26 cellular contexts compared by ENCODE assay signal in the genomic region with DNA sequence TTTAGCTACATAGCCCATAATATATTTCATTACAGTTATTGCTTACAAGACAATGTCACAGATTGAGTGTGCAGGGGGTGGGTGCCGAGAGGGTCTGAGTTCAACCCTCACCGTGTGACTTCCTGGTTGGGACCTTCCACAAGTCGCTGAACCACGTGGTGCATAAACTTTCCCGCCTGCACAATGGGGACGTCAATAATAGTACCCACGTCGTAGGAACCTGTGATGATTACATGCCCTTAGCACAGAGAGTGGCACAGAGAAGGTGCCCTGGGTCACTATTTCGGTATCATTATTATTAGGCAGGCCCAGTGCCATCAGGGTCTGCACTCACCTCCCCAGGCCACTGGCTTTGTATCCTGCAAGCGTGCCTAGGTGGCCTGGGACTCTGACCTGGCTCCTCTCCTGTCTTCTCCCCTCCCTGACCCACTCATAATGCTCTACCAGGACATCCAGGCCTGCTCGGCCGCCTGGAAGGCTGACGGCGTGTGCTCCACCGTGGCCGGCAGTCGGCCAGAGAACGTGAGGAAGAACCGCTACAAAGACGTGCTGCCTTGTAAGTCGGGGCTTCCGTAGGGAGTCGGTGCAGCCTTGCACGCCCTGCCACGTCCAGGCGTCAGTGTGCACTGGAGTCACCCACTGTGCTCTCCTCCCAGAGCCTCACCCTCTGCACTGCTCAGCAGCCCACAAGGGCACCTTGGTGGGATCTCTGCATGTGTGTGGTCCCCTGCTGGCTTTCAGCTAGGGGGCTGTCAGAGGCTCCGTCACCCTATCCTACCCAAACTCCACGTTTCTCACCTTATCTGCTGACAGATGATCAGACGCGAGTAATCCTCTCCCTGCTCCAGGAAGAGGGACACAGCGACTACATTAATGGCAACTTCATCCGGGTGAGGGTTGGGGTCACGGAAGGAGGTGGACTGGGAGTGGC.
"Had no signal": no experiment of that assay in that cellular context is flagged by ENCODE, and none has a peak within 500 bp of the region (broad histone marks: within the 10 kb centered on the region; RNA-seq: fewer than 3 reads in every experiment).

No MANE protein-coding gene starts in this region.

- H3K4me3 Mint-ChIP-seq: activated CD4-positive, alpha-beta T cell treated with anti-CD3 and anti-CD28 coated beads for 36 hours; activated CD8-positive, alpha-beta T cell treated with anti-CD3 and anti-CD28 coated beads, Interleukin-2, amount 10 ng/mL, durations not matched to agents 7 days and 5 days; activated naive CD4-positive, alpha-beta T cell treated with anti-CD3 and anti-CD28 coated beads, Interleukin-2, amount 10 ng/mL, durations not matched to agents 7 days and 5 days; activated naive CD8-positive, alpha-beta T cell; activated naive CD8-positive, alpha-beta T cell treated with anti-CD3 and anti-CD28 coated beads, Interleukin-2, amount 50 U/mL, for 24 hours; T-helper 1 cell treated with Interleukin-12 subunit alpha and Interleukin-12 subunit beta and Interleukin-4 antibody, amounts not matched to agents 30 μg/mL and 1 μg/mL, for 36 hours; T-helper 2 cell treated with Interferon-gamma antibody and Interleukin-4, amounts not matched to agents 5 μg/mL and 100 μg/mL, for 36 hours; WTC11 had no signal

- ATAC-seq: activated CD4-positive, alpha-beta T cell treated with anti-CD3 and anti-CD28 coated beads for 36 hours; activated CD4-positive, CD25-positive, alpha-beta regulatory T cell treated with anti-CD3 and anti-CD28 coated beads, Interleukin-2, amount 50 U/mL, for 24 hours; activated CD8-positive, alpha-beta T cell treated with anti-CD3 and anti-CD28 coated beads, Interleukin-2, amount 10 ng/mL, durations not matched to agents 7 days and 5 days; activated naive CD8-positive, alpha-beta T cell treated with anti-CD3 and anti-CD28 coated beads, Interleukin-2, amount 50 U/mL, for 24 hours; Panc1; WTC11 had no signal

- H3K27me3 Mint-ChIP-seq: activated CD4-positive, alpha-beta T cell treated with anti-CD3 and anti-CD28 coated beads for 36 hours had no signal

- H3K27ac ChIP-seq: brain microvascular endothelial cell, SJSA1 had no signal

- H3K27ac Mint-ChIP-seq: activated CD4-positive, alpha-beta T cell treated with anti-CD3 and anti-CD28 coated beads for 36 hours; activated CD8-positive, alpha-beta T cell treated with anti-CD3 and anti-CD28 coated beads, Interleukin-2, amount 10 ng/mL, durations not matched to agents 7 days and 5 days; activated naive CD4-positive, alpha-beta T cell treated with anti-CD3 and anti-CD28 coated beads, Interleukin-2, amount 10 ng/mL, durations not matched to agents 7 days and 5 days; activated naive CD8-positive, alpha-beta T cell; activated naive CD8-positive, alpha-beta T cell treated with anti-CD3 and anti-CD28 coated beads, Interleukin-2, amount 50 U/mL, for 24 hours; T-helper 1 cell treated with Interleukin-12 subunit alpha and Interleukin-12 subunit beta and Interleukin-4 antibody, amounts not matched to agents 30 μg/mL and 1 μg/mL, for 36 hours; T-helper 2 cell treated with Interferon-gamma antibody and Interleukin-4, amounts not matched to agents 5 μg/mL and 100 μg/mL, for 36 hours; WTC11 had no signal

- H3K36me3 Mint-ChIP-seq: WTC11 had no signal

- H3K9me3 Mint-ChIP-seq: activated naive CD8-positive, alpha-beta T cell treated with anti-CD3 and anti-CD28 coated beads, Interleukin-2, amount 50 U/mL, for 24 hours; T-helper 1 cell treated with Interleukin-12 subunit alpha and Interleukin-12 subunit beta and Interleukin-4 antibody, amounts not matched to agents 30 μg/mL and 1 μg/mL, for 36 hours; T-helper 2 cell treated with Interferon-gamma antibody and Interleukin-4, amounts not matched to agents 5 μg/mL and 100 μg/mL, for 36 hours had no signal

- H3K36me3 ChIP-seq: brain microvascular endothelial cell had no signal

- H3K9me3 ChIP-seq: SK-N-SH had no signal

- DNase-seq: activated CD4-positive, alpha-beta T cell treated with anti-CD3 and anti-CD28 coated beads for 36 hours; activated CD8-positive, alpha-beta memory T cell treated with anti-CD3 and anti-CD28 coated beads, Interleukin-2, amount 50 U/mL, for 4 hours; activated effector memory CD4-positive, alpha-beta T cell treated with Interleukin-2 at 50 U/mL for 16 hours; activated naive CD4-positive, alpha-beta T cell treated with anti-CD3 and anti-CD28 coated beads, Interleukin-2, amount 10 ng/mL, durations not matched to agents 7 days and 5 days; activated naive CD8-positive, alpha-beta T cell treated with anti-CD3 and anti-CD28 coated beads, Interleukin-2, amount 50 U/mL, for 24 hours; activated T-cell treated with anti-CD3 and anti-CD28 coated beads, Interleukin-2, amount 50 U/mL, for 48 hours; amniotic stem cell; aorta; brain microvascular endothelial cell; central memory CD4-positive, alpha-beta T cell; NCI-H1105; NCI-H1417 treated with DMSO at 0.1 percent for 48 hours; NCI-H187 treated with DMSO at 0.1 percent for 48 hours; NCI-H2081; NCI-H345; NCI-H524 treated with DMSO at 0.1 percent for 48 hours; SHP77 treated with DMSO at 0.1 percent for 48 hours; SK-N-SH had no signal

- H3K27me3 ChIP-seq: brain microvascular endothelial cell, SJSA1 had no signal

- H3K4me3 ChIP-seq: SJSA1 had no signal
